8 cellular contexts compared by ENCODE assay signal in genomic region chr19:1069009-1069779, GRCh38. TPM values are rescaled to one million over a fixed set of nuclear protein-coding genes. Genes with fewer than 3 reads are reported as not detected.
DNase-seq lines count a peak whose midpoint lies in the region; ATAC-seq lines count a peak whose summit lies in the region.

No MANE protein-coding gene starts in this region.

- H3K4me3 Mint-ChIP-seq in activated CD4-positive, alpha-beta memory T cell treated with anti-CD3 and anti-CD28 coated beads for 36 hours: peak overlapping the region; percentile 88
- H3K4me3 Mint-ChIP-seq in stimulated activated naive B cell treated with anti-CD40 and anti-IgM and Interleukin-4, amounts not matched to agents 10 μg/mL and 1 μg/mL and 100 μg/mL, for 72 hours: peak overlapping the region; percentile 91

- intact Hi-C loops in activated CD4-positive, alpha-beta memory T cell treated with anti-CD3 and anti-CD28 coated beads for 36 hours (cut with micrococcal nuclease): loop anchor here (1.0 to 2.0 kb wide), 2 partner anchors 8 to 34 kb away; partner anchors contain the start of gene GPX4
- intact Hi-C loops in Right ventricle myocardium inferior (cut with DNase I): no loop called here

- peak; percentile 42 for ATAC-seq in Right ventricle myocardium inferior
- peak; percentile 41 to 42 for ATAC-seq in stimulated activated naive B cell treated with anti-CD40 and anti-IgM and Interleukin-4, amounts not matched to agents 10 μg/mL and 1 μg/mL and 100 μg/mL, for 72 hours (replicated peaks)
- ATAC-seq in HG03442 (IDR thresholded peaks at IDR 0.05; ENCODE audit: unreplicated experiment): no peak
- ATAC-seq in GM19395 (IDR thresholded peaks at IDR 0.05; ENCODE audit: unreplicated experiment): no peak

- H3K9me3 Mint-ChIP-seq in activated CD4-positive, alpha-beta memory T cell treated with anti-CD3 and anti-CD28 coated beads for 36 hours: no peaks in the 10 kb centered on the region
- H3K9me3 Mint-ChIP-seq in stimulated activated naive B cell treated with anti-CD40 and anti-IgM and Interleukin-4, amounts not matched to agents 10 μg/mL and 1 μg/mL and 100 μg/mL, for 72 hours: no peaks in the 10 kb centered on the region

- CTCF ChIA-PET in activated CD4-positive, alpha-beta memory T cell treated with anti-CD3 and anti-CD28 coated beads for 36 hours (lab: Charles Lee): no interaction called here

- H3K27me3 Mint-ChIP-seq in activated CD4-positive, alpha-beta memory T cell treated with anti-CD3 and anti-CD28 coated beads for 36 hours: no peaks in the 10 kb centered on the region
- no peaks in the 10 kb centered on the region for H3K27me3 Mint-ChIP-seq in stimulated activated naive B cell treated with anti-CD40 and anti-IgM and Interleukin-4, amounts not matched to agents 10 μg/mL and 1 μg/mL and 100 μg/mL, for 72 hours

- POLR2A ChIA-PET in activated CD4-positive, alpha-beta memory T cell treated with anti-CD3 and anti-CD28 coated beads for 36 hours (lab: Charles Lee): interaction anchor here (5.1 kb wide), 1 partner anchor 11 kb away, joined by 55 read pairs; no protein-coding TSS in a partner anchor

- peaks cover 50% of the 10 kb centered on the region for H3K4me1 Mint-ChIP-seq in activated CD4-positive, alpha-beta memory T cell treated with anti-CD3 and anti-CD28 coated beads for 36 hours (ENCODE audit: low read depth)
- peaks cover 42 to 63% of the 10 kb centered on the region in 2 donors for H3K4me1 Mint-ChIP-seq in stimulated activated naive B cell treated with anti-CD40 and anti-IgM and Interleukin-4, amounts not matched to agents 10 μg/mL and 1 μg/mL and 100 μg/mL, for 72 hours

- peaks cover 33% of the 10 kb centered on the region for H3K36me3 Mint-ChIP-seq in activated CD4-positive, alpha-beta memory T cell treated with anti-CD3 and anti-CD28 coated beads for 36 hours
- peaks cover 28 to 33% of the 10 kb centered on the region in 2 donors for H3K36me3 Mint-ChIP-seq in stimulated activated naive B cell treated with anti-CD40 and anti-IgM and Interleukin-4, amounts not matched to agents 10 μg/mL and 1 μg/mL and 100 μg/mL, for 72 hours

- peak overlapping the region; percentile 91 for H3K27ac Mint-ChIP-seq in activated CD4-positive, alpha-beta memory T cell treated with anti-CD3 and anti-CD28 coated beads for 36 hours
- H3K27ac Mint-ChIP-seq in stimulated activated naive B cell treated with anti-CD40 and anti-IgM and Interleukin-4, amounts not matched to agents 10 μg/mL and 1 μg/mL and 100 μg/mL, for 72 hours: peak overlapping the region; percentile 95

- DNase-seq in activated T-cell treated with anti-CD3 and anti-CD28 coated beads for 1 hour (ENCODE audit: low read depth): peak; percentile 63
- no peak for DNase-seq in activated T-cell treated with anti-CD3 and anti-CD28 coated beads for 4 hours
- peak; percentile 82 for DNase-seq in activated CD4-positive, alpha-beta memory T cell treated with anti-CD3 and anti-CD28 coated beads for 36 hours
- DNase-seq in Right ventricle myocardium inferior (ENCODE audit: missing footprints): peak; percentile 96
- DNase-seq in stimulated activated naive B cell treated with anti-CD40 and anti-IgM and Interleukin-4, amounts not matched to agents 10 μg/mL and 1 μg/mL and 100 μg/mL, for 72 hours: peak; percentile 60
- no peak for DNase-seq in middle frontal gyrus (ENCODE audit: extremely low spot score, low spot score)

RNA-seq across cellular contexts. Expression of gene ARHGAP45, which starts 2.2 kb away (rescaled TPM):
- total RNA-seq in activated CD4-positive, alpha-beta memory T cell treated with anti-CD3 and anti-CD28 coated beads for 36 hours: 100 to 1,000 TPM; 136 to 142 TPM
- total RNA-seq in Right ventricle myocardium inferior: 6.6 TPM

RNA-seq across cellular contexts. Expression of gene POLR2E, which starts 26.0 kb away (rescaled TPM):
- total RNA-seq in activated CD4-positive, alpha-beta memory T cell treated with anti-CD3 and anti-CD28 coated beads for 36 hours: 100 to 1,000 TPM; 204 to 207 TPM
- total RNA-seq in Right ventricle myocardium inferior: 142 TPM

RNA-seq across cellular contexts. Expression of gene ABCA7, which starts 29.3 kb away (rescaled TPM):
- 10 to 100 TPM; 28.3 to 29.3 TPM for total RNA-seq in activated CD4-positive, alpha-beta memory T cell treated with anti-CD3 and anti-CD28 coated beads for 36 hours
- total RNA-seq in Right ventricle myocardium inferior: 7.7 TPM

RNA-seq across cellular contexts. Expression of gene GPX4, which starts 34.6 kb away (rescaled TPM):
- total RNA-seq in activated CD4-positive, alpha-beta memory T cell treated with anti-CD3 and anti-CD28 coated beads for 36 hours: 100 to 1,000 TPM; 274 to 275 TPM
- 361 TPM for total RNA-seq in Right ventricle myocardium inferior

RNA-seq across cellular contexts. Expression of gene CNN2, which starts 42.8 kb away (rescaled TPM):
- total RNA-seq in activated CD4-positive, alpha-beta memory T cell treated with anti-CD3 and anti-CD28 coated beads for 36 hours: 100 to 1,000 TPM; 123 to 130 TPM
- total RNA-seq in Right ventricle myocardium inferior: 69.3 TPM

Comparison
In these comparisons a context has a peak if more than half of its experiments do, and no peak if none do; other contexts are left out.
1. DNase-seq: peak in activated T-cell treated with anti-CD3 and anti-CD28 coated beads for 1 hour (single experiment), activated CD4-positive, alpha-beta memory T cell treated with anti-CD3 and anti-CD28 coated beads for 36 hours (single experiment), Right ventricle myocardium inferior (single experiment) and stimulated activated naive B cell treated with anti-CD40 and anti-IgM and Interleukin-4, amounts not matched to agents 10 μg/mL and 1 μg/mL and 100 μg/mL, for 72 hours (single experiment); none in activated T-cell treated with anti-CD3 and anti-CD28 coated beads for 4 hours (single experiment) and middle frontal gyrus (single experiment).
2. ATAC-seq: peak in Right ventricle myocardium inferior (single experiment) and stimulated activated naive B cell treated with anti-CD40 and anti-IgM and Interleukin-4, amounts not matched to agents 10 μg/mL and 1 μg/mL and 100 μg/mL, for 72 hours (2 of 2); none in HG03442 (single experiment) and GM19395 (single experiment).
3. RNA of gene ARHGAP45, which starts 2.2 kb away (total RNA-seq): 136 to 142 TPM in activated CD4-positive, alpha-beta memory T cell treated with anti-CD3 and anti-CD28 coated beads for 36 hours; 6.6 TPM in Right ventricle myocardium inferior (single experiment); every median in the first group is over 10 times any median in the second.